ENCODE assay signal across 18 cellular contexts in genomic region chr1:237170149-237170548, GRCh38.
DNase-seq lines count a peak whose midpoint lies in the region; ATAC-seq and TF ChIP-seq lines count a peak whose summit lies in the region.
"Had no signal": no experiment of that assay in that cellular context is flagged by ENCODE, and none has a peak within 500 bp of the region (broad histone marks: within the 10 kb centered on the region; RNA-seq: fewer than 3 reads in every experiment).

No MANE protein-coding gene starts in this region.

- no peaks in the 10 kb centered on the region for H3K27me3 Mint-ChIP-seq in H9 (ENCODE audit: low read depth)
- H3K27me3 Mint-ChIP-seq in chondrocyte (ENCODE audit: low read depth): peaks cover 11% of the 10 kb centered on the region
- H3K27me3 Mint-ChIP-seq: IgD-negative memory B cell had no signal

- H4K91ac ChIP-seq in H9 (ENCODE audit: insufficient read length, low read depth, low read length): no peak overlapping the region

- H3K27me3 ChIP-seq in left ventricle myocardium inferior (ENCODE audit: low read depth) (no peaks in the 10 kb centered on the region), right atrium auricular region (no peaks in the 10 kb centered on the region), H9 (ENCODE audit: insufficient read depth, low read length) (no peaks in the 10 kb centered on the region)
- H3K27me3 ChIP-seq: BLaER1 treated with 17β-estradiol and CSF1 and Interleukin-3, amounts not matched to agents 10 nM and 100 nM had no signal

- H3K36me3 ChIP-seq in left ventricle myocardium inferior: no peaks in the 10 kb centered on the region
- H3K36me3 ChIP-seq in right atrium auricular region: no peaks in the 10 kb centered on the region
- H3K36me3 ChIP-seq: BLaER1 treated with 17β-estradiol and CSF1 and Interleukin-3, amounts not matched to agents 10 nM and 100 nM had no signal

- no peak overlapping the region for H3K9ac ChIP-seq in H9 (ENCODE audit: extremely low read depth, insufficient read length, low read length)
- H3K9ac ChIP-seq: BLaER1 treated with 17β-estradiol and CSF1 and Interleukin-3, amounts not matched to agents 10 nM and 100 nM had no signal

- DNase-seq in left ventricle myocardium inferior (no peak), right atrium auricular region (ENCODE audit: low spot score) (no peak), H9 (no peak), cerebellar cortex (ENCODE audit: low spot score) (peak; percentile 62), chondrocyte (ENCODE audit: low spot score) (no peak)
- DNase-seq: CD8-positive, alpha-beta memory T cell; COR-L47; DMS153; DMS79; GF-D8; GOT3; H7; KBM-7 had no signal

- H3K23me2 ChIP-seq in H9 (ENCODE audit: insufficient read length, low read depth, low read length, poor library complexity, severe bottlenecking): no peaks in the 10 kb centered on the region

- H3K4me2 ChIP-seq in H9 (ENCODE audit: insufficient read depth, insufficient read length, low read length): no peak overlapping the region
- H3K4me2 ChIP-seq: BLaER1 treated with 17β-estradiol and CSF1 and Interleukin-3, amounts not matched to agents 10 nM and 100 nM had no signal

- H3K36me3 Mint-ChIP-seq in H9 (ENCODE audit: insufficient read depth in 1 of 3, low read depth in 3 of 3) (no peaks in the 10 kb centered on the region), chondrocyte (ENCODE audit: low read depth) (no peaks in the 10 kb centered on the region)
- H3K36me3 Mint-ChIP-seq: IgD-negative memory B cell had no signal

- no peak for ATAC-seq in GM19463 (IDR thresholded peaks at IDR 0.05; ENCODE audit: unreplicated experiment)
- ATAC-seq: HepG2 had no signal

- H3K56ac ChIP-seq in H9 (ENCODE audit: insufficient read length, low read depth, low read length): no peak overlapping the region

- no peak overlapping the region for H3T11ph ChIP-seq in H9 (ENCODE audit: low read length)

- H2AFZ ChIP-seq in H9 (ENCODE audit: low read length): no peak overlapping the region

- no peak overlapping the region for H3K4ac ChIP-seq in H9 (ENCODE audit: low read depth, low read length)

- H3K79me1 ChIP-seq in H9 (ENCODE audit: insufficient read depth, low read depth, low read length, poor library complexity, severe bottlenecking): no peaks in the 10 kb centered on the region

- H3K9me3 Mint-ChIP-seq in H9 (no peaks in the 10 kb centered on the region), chondrocyte (ENCODE audit: low read depth) (no peaks in the 10 kb centered on the region)
- H3K9me3 Mint-ChIP-seq: IgD-negative memory B cell had no signal

- H2BK12ac ChIP-seq in H9 (ENCODE audit: insufficient read length, low read depth, low read length): no peak overlapping the region

- H2BK5ac ChIP-seq in H9 (ENCODE audit: insufficient read length, low read length): no peak overlapping the region

- H4K8ac ChIP-seq in H9 (replicated peaks; ENCODE audit: insufficient read length, low read depth, low read length): no peak overlapping the region

- H3K4me3 ChIP-seq in left ventricle myocardium inferior (peak overlapping the region; percentile 2), right atrium auricular region (no peak overlapping the region)
- H3K4me3 ChIP-seq: BLaER1 treated with 17β-estradiol and CSF1 and Interleukin-3, amounts not matched to agents 10 nM and 100 nM had no signal

- TF ChIP-seq CTCF in left ventricle myocardium inferior (IDR thresholded peaks at IDR 0.05; ENCODE audit: borderline replicate concordance) (no peak), right atrium auricular region (IDR thresholded peaks at IDR 0.05) (no peak), H9 (conservative IDR thresholded peaks at IDR 0.05) (no peak), chondrocyte (IDR thresholded peaks at IDR 0.05) (no peak)

- H2BK20ac ChIP-seq in H9 (ENCODE audit: low read depth, low read length, poor library complexity, severe bottlenecking): no peak overlapping the region

- intact Hi-C loops in left ventricle myocardium inferior (cut with micrococcal nuclease): no loop called here

- H3K27ac Mint-ChIP-seq in H9 (0 out of 7 replicates have a peak overlapping the region, but pooled peaks of 1 of the 3 experiments have one; percentile 8), chondrocyte (ENCODE audit: unreplicated experiment) (no peak overlapping the region)
- H3K27ac Mint-ChIP-seq: B cell; CD8-positive, alpha-beta memory T cell; IgD-negative memory B cell had no signal

- H3K27ac ChIP-seq in left ventricle myocardium inferior (replicated peaks) (no peak overlapping the region), right atrium auricular region (no peak overlapping the region), H9 (ENCODE audit: insufficient read length, low read depth, low read length) (no peak overlapping the region)
- H3K27ac ChIP-seq: BLaER1 treated with 17β-estradiol and CSF1 and Interleukin-3, amounts not matched to agents 10 nM and 100 nM had no signal

- H2BK120ac ChIP-seq in H9 (ENCODE audit: low read depth, low read length, poor library complexity, severe bottlenecking): no peak overlapping the region

- H3K18ac ChIP-seq in H9 (ENCODE audit: insufficient read length, low read depth, low read length): no peak overlapping the region

- H4K20me1 ChIP-seq in H9 (ENCODE audit: control insufficient read depth, insufficient read depth, insufficient read length): no peaks in the 10 kb centered on the region
- H4K20me1 ChIP-seq: BLaER1 treated with 17β-estradiol and CSF1 and Interleukin-3, amounts not matched to agents 10 nM and 100 nM had no signal

- no peaks in the 10 kb centered on the region for H3K9me3 ChIP-seq in left ventricle myocardium inferior (replicated peaks)
- no peaks in the 10 kb centered on the region for H3K9me3 ChIP-seq in right atrium auricular region
- H3K9me3 ChIP-seq in H9 (ENCODE audit: control insufficient read depth, low read depth, low read length): no peaks in the 10 kb centered on the region
- H3K9me3 ChIP-seq: BLaER1 treated with 17β-estradiol and CSF1 and Interleukin-3, amounts not matched to agents 10 nM and 100 nM had no signal

- no peak overlapping the region for H3K4me3 Mint-ChIP-seq in H9
- no peak overlapping the region for H3K4me3 Mint-ChIP-seq in chondrocyte (ENCODE audit: unreplicated experiment)
- H3K4me3 Mint-ChIP-seq: B cell; CD8-positive, alpha-beta memory T cell; IgD-negative memory B cell had no signal

- no CpG with 5 or more reads among the region's 8 CpGs for WGBS in H9 (ENCODE audit: extremely low coverage, insufficient read length, low lambda C conversion rate)

- H3K4me1 Mint-ChIP-seq in H9 (peaks cover 18 to 29% of the 10 kb centered on the region in 2 experiments), chondrocyte (ENCODE audit: low read depth) (peaks cover 4% of the 10 kb centered on the region)
- H3K4me1 Mint-ChIP-seq: B cell; CD8-positive, alpha-beta memory T cell; IgD-negative memory B cell had no signal

- peaks cover 2% of the 10 kb centered on the region; the same call in 1 of the 2 replicates for H3K79me2 ChIP-seq in H9 (ENCODE audit: insufficient read depth, low read length)

- no peak overlapping the region for H3K23ac ChIP-seq in H9 (ENCODE audit: insufficient read length, low read depth, low read length)

- H3K4me1 ChIP-seq in left ventricle myocardium inferior (peaks cover 84% of the 10 kb centered on the region), right atrium auricular region (peaks cover 0 to 53% of the 10 kb centered on the region in 2 donors), H9 (ENCODE audit: insufficient read depth, low read length) (no peaks in the 10 kb centered on the region)
- H3K4me1 ChIP-seq: BLaER1 treated with 17β-estradiol and CSF1 and Interleukin-3, amounts not matched to agents 10 nM and 100 nM had no signal

- H2AK5ac ChIP-seq in H9 (ENCODE audit: insufficient read length, low read length): no peak overlapping the region

- H3K14ac ChIP-seq in H9 (ENCODE audit: insufficient read depth, low read length): peak overlapping the region; percentile 49; the same call in 1 of the 2 replicates

- H4K5ac ChIP-seq in H9 (ENCODE audit: insufficient read length, low read depth, low read length): no peak overlapping the region

- H2BK15ac ChIP-seq in H9 (ENCODE audit: low read depth, low read length): no peak overlapping the region
